ENCODE assay signal across 8 cellular contexts in the genomic region with DNA sequence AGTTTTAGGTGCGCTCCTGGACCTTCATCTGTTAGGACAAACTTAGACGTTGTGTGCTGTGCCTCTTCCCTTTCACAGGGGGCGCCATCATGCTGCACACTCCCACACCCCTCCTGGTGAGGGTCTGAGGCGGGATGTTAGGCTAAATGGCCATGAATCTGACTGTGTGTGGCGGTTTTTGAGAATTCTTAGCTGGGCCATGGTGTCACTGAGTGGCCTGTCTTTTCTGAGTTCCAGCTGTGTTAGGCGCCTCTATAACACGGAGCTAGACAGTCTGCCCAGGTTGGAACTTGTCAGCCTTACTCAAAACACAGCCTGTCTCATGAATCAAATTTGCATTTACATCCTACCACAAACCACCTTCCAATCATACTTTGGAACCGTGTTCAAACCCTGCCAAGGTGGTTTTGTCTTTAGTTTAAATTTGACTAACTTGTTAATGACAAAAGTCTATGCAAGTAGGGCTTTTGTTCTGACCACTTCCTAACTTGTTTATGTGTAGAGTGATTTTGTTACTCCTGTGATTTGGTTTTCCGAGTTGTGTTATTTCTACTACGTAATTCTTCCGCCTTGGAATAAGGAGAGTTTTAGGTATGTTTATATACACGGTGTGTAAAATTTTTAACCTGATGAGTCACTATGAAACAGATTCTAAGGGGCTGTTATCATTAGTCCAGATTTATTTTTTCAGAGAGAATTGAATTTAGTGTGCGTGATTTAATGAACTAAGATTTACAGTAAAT. TPM values are rescaled to one million over a fixed set of nuclear protein-coding genes. Genes with fewer than 3 reads are reported as not detected.
DNase-seq lines count a peak whose midpoint lies in the region; ATAC-seq, FAIRE-seq and TF ChIP-seq lines count a peak whose summit lies in the region.

No MANE protein-coding gene starts in this region.

- FAIRE-seq in RCC 7860 (lab: Jason Lieb, UNC), result peak; percentile 77

- H2AFZ ChIP-seq in ACC112 (ENCODE audit: low read length, unreplicated experiment), result no peak overlapping the region

- peak; percentile 48 for DNase-seq in RCC 7860 (ENCODE audit: low spot score)
- no peak for DNase-seq in brain microvascular endothelial cell
- DNase-seq in naive thymus-derived CD4-positive, alpha-beta T cell, result peak in 2 of 9 donors; percentile 26 to 43
- DNase-seq in sciatic nerve (ENCODE audit: low spot score), result no peak
- no peak for DNase-seq in nucleus accumbens (lab: John Stamatoyannopoulos, UW)

- H3K27ac ChIP-seq in ACC112 (ENCODE audit: low read depth, low read length) (peak overlapping the region; percentile 91), brain microvascular endothelial cell (peak overlapping the region; percentile 80)
- H3K27ac ChIP-seq in naive thymus-derived CD4-positive, alpha-beta T cell (ENCODE audit: low read depth, low read length), result no peak overlapping the region

- H3K36me3 ChIP-seq in ACC112 (ENCODE audit: insufficient read depth, low read length), result peaks cover 4% of the 10 kb centered on the region; the same call in 1 of the 2 replicates
- H3K36me3 ChIP-seq in brain microvascular endothelial cell (replicated peaks), result peaks cover 6% of the 10 kb centered on the region
- H3K36me3 ChIP-seq in naive thymus-derived CD4-positive, alpha-beta T cell (ENCODE audit: control insufficient read depth in 2 of 3, insufficient read depth in 3 of 3, low read length in 3 of 3), result peaks cover 0 to 4% (median 0%) of the 10 kb centered on the region in 3 experiments

- ATAC-seq in GM18517 (IDR thresholded peaks at IDR 0.05; ENCODE audit: unreplicated experiment) (peak; percentile 94), HG02885 (IDR thresholded peaks at IDR 0.05; ENCODE audit: poor library complexity, unreplicated experiment) (peak; percentile 92), sciatic nerve (no peak)
- ATAC-seq in naive thymus-derived CD4-positive, alpha-beta T cell, result peak; percentile 53

- CTCF ChIA-PET in naive thymus-derived CD4-positive, alpha-beta T cell (lab: Charles Lee), result interaction anchor here (0.6 to 3.1 kb wide), 10 partner anchors 10 to 76 kb away, joined by 3 to 21 read pairs (median 4); no protein-coding TSS in a partner anchor

- H3K36me3 Mint-ChIP-seq in naive thymus-derived CD4-positive, alpha-beta T cell, result peaks cover 4 to 12% (median 7%) of the 10 kb centered on the region in 5 donors

- H3K4me1 ChIP-seq in ACC112 (ENCODE audit: control insufficient read depth, insufficient read depth, low read length, unreplicated experiment), result peaks cover 57% of the 10 kb centered on the region
- H3K4me1 ChIP-seq in naive thymus-derived CD4-positive, alpha-beta T cell (ENCODE audit: control insufficient read depth in 2 of 2, insufficient read depth in 2 of 2, low read length in 2 of 2), result peaks cover 56 to 64% of the 10 kb centered on the region in 2 donors

- H3K4me3 ChIP-seq in ACC112 (ENCODE audit: low read depth, low read length) (peak overlapping the region; percentile 46), brain microvascular endothelial cell (ENCODE audit: low read depth, low read length) (no peak overlapping the region)
- H3K4me3 ChIP-seq in naive thymus-derived CD4-positive, alpha-beta T cell (ENCODE audit: low read length), result peak overlapping the region; percentile 1

- H3K27ac Mint-ChIP-seq in naive thymus-derived CD4-positive, alpha-beta T cell, result peak overlapping the region; percentile 43 to 87 (median 68)

- H3K9me3 ChIP-seq in naive thymus-derived CD4-positive, alpha-beta T cell (ENCODE audit: control insufficient read depth in 2 of 3, low read length in 3 of 3), result no peaks in the 10 kb centered on the region

- peak overlapping the region; percentile 41 to 85 (median 72) for H3K4me3 Mint-ChIP-seq in naive thymus-derived CD4-positive, alpha-beta T cell

- H3K27me3 ChIP-seq in ACC112 (ENCODE audit: insufficient read depth, low read length) (no peaks in the 10 kb centered on the region), brain microvascular endothelial cell (replicated peaks) (no peaks in the 10 kb centered on the region)
- no peaks in the 10 kb centered on the region for H3K27me3 ChIP-seq in naive thymus-derived CD4-positive, alpha-beta T cell (ENCODE audit: control insufficient read depth in 2 of 2, insufficient read depth in 2 of 2, low read length in 2 of 2)

- no peaks in the 10 kb centered on the region for H3K9me3 Mint-ChIP-seq in naive thymus-derived CD4-positive, alpha-beta T cell

- in situ Hi-C loops in brain microvascular endothelial cell (cut with HindIII; ENCODE audit: low pct_ligation_motif_present, low sequenced_read_pairs), result no loop called here

- POLR2A ChIA-PET in naive thymus-derived CD4-positive, alpha-beta T cell (lab: Charles Lee), result interaction anchor here (0.6 to 1.9 kb wide), 4 partner anchors 9 to 19 kb away, joined by 3 to 7 read pairs (median 3); a partner anchor contains a TSS

- intact Hi-C loops in naive thymus-derived CD4-positive, alpha-beta T cell (cut with micrococcal nuclease), result loop anchor here (1.0 to 10.0 kb wide), 5 partner anchors 9 to 546 kb away; a partner anchor contains a TSS
- intact Hi-C loops in sciatic nerve (cut with DNase I), result no loop called here

- H3K4me1 Mint-ChIP-seq in naive thymus-derived CD4-positive, alpha-beta T cell, result peaks cover 60 to 76% (median 69%) of the 10 kb centered on the region in 7 donors

- H3K79me2 ChIP-seq in ACC112 (ENCODE audit: control insufficient read depth, insufficient read depth, low read length, unreplicated experiment), result peaks cover 78% of the 10 kb centered on the region

- TF ChIP-seq CTCF in brain microvascular endothelial cell (IDR thresholded peaks at IDR 0.05; ENCODE audit: low read depth, low read length, missing control alignments), result peak; percentile 88

- peaks cover 0 to 26% (median 0%) of the 10 kb centered on the region in 5 donors for H3K27me3 Mint-ChIP-seq in naive thymus-derived CD4-positive, alpha-beta T cell

RNA-seq across cellular contexts. Expression of a gene that starts 19.6 kb away (rescaled TPM):
- total RNA-seq in naive thymus-derived CD4-positive, alpha-beta T cell, result 10 to 100 TPM in 4 of 5 experiments, 1 to 10 TPM in 1; 4.9 to 14.8 (median 14.2) TPM
- 1 to 10 TPM; 2.5 to 2.9 TPM for polyA plus RNA-seq in naive thymus-derived CD4-positive, alpha-beta T cell
- 23.9 TPM for total RNA-seq in sciatic nerve

RNA-seq across cellular contexts. Expression of a gene that starts 35.7 kb away (rescaled TPM):
- total RNA-seq in naive thymus-derived CD4-positive, alpha-beta T cell, result 100 to 1,000 TPM in 2 of 5 experiments, 10 to 100 TPM in 2, 1 to 10 TPM in 1; 5.6 to 501 (median 33.7) TPM
- 1 to 10 TPM; 1.1 to 1.3 TPM for polyA plus RNA-seq in naive thymus-derived CD4-positive, alpha-beta T cell
- 124 TPM for total RNA-seq in sciatic nerve
